Comparison of ENCODE assay signal across 8 cellular contexts in genomic region chr2:64405476-64406406, GRCh38. TPM values are rescaled to one million over a fixed set of nuclear protein-coding genes. Genes with fewer than 3 reads are reported as not detected.
DNase-seq lines count a peak whose midpoint lies in the region; ATAC-seq and TF ChIP-seq lines count a peak whose summit lies in the region.

No MANE protein-coding gene starts in this region.

- H3K4me3 ChIP-seq in adipocyte (ENCODE audit: low read length) (peak overlapping the region; percentile 71), heart right ventricle (no peak overlapping the region), gastrocnemius medialis (no peak overlapping the region)

- H3K36me3 ChIP-seq in adipocyte (ENCODE audit: control insufficient read depth, insufficient read depth, low read length, severe bottlenecking) (no peaks in the 10 kb centered on the region), heart right ventricle (no peaks in the 10 kb centered on the region), gastrocnemius medialis (no peaks in the 10 kb centered on the region)

- peak overlapping the region; percentile 19 for H3K9ac ChIP-seq in adipocyte (ENCODE audit: low read length)

- intact Hi-C loops in heart right ventricle (cut with DNase I), result loop anchor here in 4 of 10 donors (2.0 to 10.0 kb wide), 4 partner anchors 49 to 75 kb away; partner anchors contain the start of gene LGALSL (in 3 of the 4)
- intact Hi-C loops in gastrocnemius medialis (cut with DNase I; ENCODE audit: low total_unique reads), result loop anchor here (2.0 kb wide), 1 partner anchor 49 kb away; the partner anchor contains the start of gene LGALSL

- no peak for TF ChIP-seq POLR2A in gastrocnemius medialis (IDR thresholded peaks at IDR 0.05)

- ATAC-seq in heart right ventricle (no peak), gastrocnemius medialis (no peak), HG02759 (IDR thresholded peaks at IDR 0.05; ENCODE audit: unreplicated experiment) (no peak)

- peak; percentile 52 for DNase-seq in ELR (ENCODE audit: low read depth)
- DNase-seq in adipocyte (ENCODE audit: low read depth), result peak; percentile 74
- DNase-seq in heart right ventricle, result peak in 1 of 2 donors; percentile 38
- peak in 1 of 2 donors; percentile 31 for DNase-seq in gastrocnemius medialis
- DNase-seq in NCI-H2081 (lab: John Stamatoyannopoulos, UW), result no peak
- no peak for DNase-seq in germinal center (ENCODE audit: low spot score)
- DNase-seq in NCI-H187 treated with DMSO at 0.1 percent for 48 hours (lab: John Stamatoyannopoulos, UW), result no peak

- H3K27me3 ChIP-seq in adipocyte (replicated peaks; ENCODE audit: control insufficient read depth, insufficient read depth, low read length) (no peaks in the 10 kb centered on the region), heart right ventricle (no peaks in the 10 kb centered on the region), gastrocnemius medialis (no peaks in the 10 kb centered on the region)

- 65 to 69% methylated on average over 12 of the region's 12 CpGs for WGBS in heart right ventricle, 2 donors

- in situ Hi-C loops in gastrocnemius medialis (cut with MboI; ENCODE audit: low sequenced_read_pairs in 4 of 4), result no loop called here

- H3K9me3 ChIP-seq in adipocyte (ENCODE audit: control insufficient read depth, low read length) (no peaks in the 10 kb centered on the region), heart right ventricle (no peaks in the 10 kb centered on the region), gastrocnemius medialis (no peaks in the 10 kb centered on the region)

- peak overlapping the region in 8 of 10 donors; percentile 4 to 92 (median 87) for H3K27ac ChIP-seq in heart right ventricle
- peak overlapping the region in 3 of 4 donors; percentile 74 to 83 (median 78) for H3K27ac ChIP-seq in gastrocnemius medialis

- TF ChIP-seq CTCF in heart right ventricle (IDR thresholded peaks at IDR 0.05), result no peak
- TF ChIP-seq CTCF in gastrocnemius medialis (IDR thresholded peaks at IDR 0.05 in 4 of 5, conservative IDR thresholded peaks at IDR 0.05 in 1 of 5), result no peak

- peaks cover 48% of the 10 kb centered on the region for H3K4me1 ChIP-seq in adipocyte (ENCODE audit: control insufficient read depth, insufficient read depth, low read length)
- peaks cover 14 to 47% (median 44%) of the 10 kb centered on the region in 9 donors for H3K4me1 ChIP-seq in heart right ventricle
- H3K4me1 ChIP-seq in gastrocnemius medialis, result peaks cover 52 to 57% of the 10 kb centered on the region in 2 donors

RNA-seq across cellular contexts. Expression of gene LGALSL, which starts 48.2 kb away (rescaled TPM):
- total RNA-seq in heart right ventricle (10 to 100 TPM in 7 of 10 donors, 1 to 10 TPM in 3; 5.3 to 24.8 (median 12.3) TPM), gastrocnemius medialis (10 to 100 TPM in 1 of 4 donors, 1 to 10 TPM in 3; 3.8 to 19.6 (median 6.5) TPM)
- polyA plus RNA-seq in heart right ventricle, result 1 to 10 TPM; 5.8 to 9.4 TPM

Comparison
In these comparisons a context has a peak if more than half of its experiments do, and no peak if none do; other contexts are left out.
1. DNase-seq: peak in ELR (single experiment) and adipocyte (single experiment); none in NCI-H2081 (0 of 2), germinal center (single experiment) and NCI-H187 treated with DMSO at 0.1 percent for 48 hours (single experiment).